Comparison of ENCODE assay signal across 15 cellular contexts in genomic region chr1:224640587-224640986, GRCh38. TPM values are rescaled to one million over a fixed set of nuclear protein-coding genes. Genes with fewer than 3 reads are reported as not detected.
"Had no signal": no experiment of that assay in that cellular context is flagged by ENCODE, and none has a peak within 500 bp of the region (broad histone marks: within the 10 kb centered on the region; RNA-seq: fewer than 3 reads in every experiment).

No MANE protein-coding gene starts in this region.

- H3K27ac Mint-ChIP-seq: activated naive CD4-positive, alpha-beta T cell treated with anti-CD3 and anti-CD28 coated beads, Interleukin-2, amount 50 U/mL, for 72 hours; memory B cell; natural killer cell; T-helper 17 cell had no signal

- ATAC-seq: activated naive CD4-positive, alpha-beta T cell treated with anti-CD3 and anti-CD28 coated beads, Interleukin-2, amount 50 U/mL, for 72 hours; natural killer cell; stimulated activated naive CD8-positive, alpha-beta T cell treated with anti-CD3 and anti-CD28 coated beads, Interleukin-15, Interleukin-2, amounts not matched to agents 100 U/mL and 50 U/mL, for 24 hours; T-helper 17 cell had no signal

- DNase-seq: activated CD4-positive, alpha-beta T cell treated with anti-CD3 and anti-CD28 coated beads, Interleukin-2, amount 50 U/mL, for 4 hours; activated gamma-delta T cell treated with Interleukin-2 at 50 U/mL for 16 hours; adrenal gland; effector CD4-positive, alpha-beta T cell; esophagus squamous epithelium; immature natural killer cell; natural killer cell; stimulated activated CD8-positive, alpha-beta memory T cell treated with anti-CD3 and anti-CD28 coated beads, Interleukin-4, amount 100 ng/mL, for 48 hours; stimulated activated naive CD8-positive, alpha-beta T cell treated with anti-CD3 and anti-CD28 coated beads, Interleukin-15, Interleukin-2, amounts not matched to agents 100 U/mL and 50 U/mL, for 24 hours; T-helper 17 cell had no signal

- H3K4me1 Mint-ChIP-seq: memory B cell had no signal

- H3K4me3 Mint-ChIP-seq: immature natural killer cell, memory B cell, natural killer cell, T-helper 17 cell had no signal

- H3K36me3 Mint-ChIP-seq: activated naive CD4-positive, alpha-beta T cell treated with anti-CD3 and anti-CD28 coated beads, Interleukin-2, amount 50 U/mL, for 72 hours; immature natural killer cell; memory B cell; natural killer cell had no signal

- H3K4me3 ChIP-seq: adrenal gland, esophagus squamous epithelium, transverse colon, vagina had no signal

- H3K27me3 ChIP-seq: adrenal gland, transverse colon, vagina had no signal

- H3K4me1 ChIP-seq: adrenal gland, esophagus squamous epithelium, transverse colon, vagina had no signal

- H3K36me3 ChIP-seq: adrenal gland, esophagus squamous epithelium, neutrophil, transverse colon, vagina had no signal

- H3K27ac ChIP-seq: adrenal gland, esophagus squamous epithelium, neutrophil, transverse colon, vagina had no signal

- H3K9me3 Mint-ChIP-seq: activated naive CD4-positive, alpha-beta T cell treated with anti-CD3 and anti-CD28 coated beads, Interleukin-2, amount 50 U/mL, for 72 hours; immature natural killer cell; memory B cell; natural killer cell had no signal

- H3K9me3 ChIP-seq: adrenal gland, esophagus squamous epithelium, neutrophil, transverse colon, vagina had no signal

RNA-seq across cellular contexts. Expression of gene CNIH3, which starts 24.5 kb away (rescaled TPM):
- total RNA-seq: vagina had no signal
